ENCODE assay signal across 7 cellular contexts in the genomic region with DNA sequence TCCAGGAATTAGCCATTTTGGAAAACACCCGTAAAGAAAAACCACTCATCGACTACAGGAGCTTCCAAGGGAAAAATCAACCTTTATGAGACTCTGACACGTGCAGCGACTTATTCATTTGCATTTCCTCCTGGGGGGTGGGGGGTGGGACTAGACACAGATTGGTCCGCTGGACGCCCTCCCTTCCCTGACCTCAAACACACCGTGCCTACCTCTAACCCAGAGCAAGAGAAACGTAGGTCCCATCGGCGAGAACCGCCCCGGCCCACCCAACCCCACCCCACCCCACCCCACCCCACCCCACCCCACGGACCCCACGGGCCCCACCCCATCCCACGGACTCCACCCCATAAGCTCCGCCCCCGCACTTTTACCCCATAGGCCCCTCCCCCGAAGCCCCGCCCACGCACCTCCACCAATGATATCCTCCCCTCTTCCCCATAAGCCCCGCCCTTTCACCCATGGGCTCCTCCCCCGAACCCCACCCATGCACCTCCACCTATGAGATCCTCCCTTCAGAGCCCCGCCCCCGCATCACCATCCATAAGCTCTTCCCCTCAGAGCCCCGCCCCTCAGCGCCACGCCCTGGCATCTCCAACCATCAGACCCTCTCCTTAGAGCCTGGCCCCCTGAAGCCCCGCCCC. TPM values are rescaled to one million over a fixed set of nuclear protein-coding genes. Genes with fewer than 3 reads are reported as not detected.
DNase-seq lines count a peak whose midpoint lies in the region; ATAC-seq and FAIRE-seq lines count a peak whose summit lies in the region.

No MANE protein-coding gene starts in this region.

- no peak for FAIRE-seq in small intestine (lab: Jason Lieb, UNC)

- H3K9ac ChIP-seq in GM23248 (no peak overlapping the region), subcutaneous abdominal adipose tissue (ENCODE audit: low read length in 5 of 5) (no peak overlapping the region)

- H3K4me1 ChIP-seq in GM23248 (ENCODE audit: insufficient read depth) (no peaks in the 10 kb centered on the region), subcutaneous abdominal adipose tissue (ENCODE audit: control insufficient read depth in 5 of 5, insufficient read depth in 5 of 5, low read length in 5 of 5) (peaks cover 0 to 25% (median 22%) of the 10 kb centered on the region in 5 donors), small intestine (ENCODE audit: control insufficient read depth in 2 of 2, insufficient read depth in 1 of 2, low read depth in 1 of 2, low read length in 1 of 2) (no peaks in the 10 kb centered on the region)

- peak; percentile 90 for DNase-seq in GM23248
- DNase-seq in activated T-cell treated with anti-CD3 and anti-CD28 coated beads, Interleukin-2, amount 50 U/mL, for 72 hours = no peak
- DNase-seq in iPS-NIHi11 (ENCODE audit: low spot score) = peak; percentile 96
- no peak for DNase-seq in NCI-H345 (lab: John Stamatoyannopoulos, UW)
- no peak for DNase-seq in small intestine

- H3K9me3 ChIP-seq in GM23248 (ENCODE audit: low read depth) (no peaks in the 10 kb centered on the region), subcutaneous abdominal adipose tissue (ENCODE audit: control insufficient read depth in 5 of 5, low read length in 5 of 5) (no peaks in the 10 kb centered on the region), small intestine (ENCODE audit: control insufficient read depth, low read depth) (no peaks in the 10 kb centered on the region)

- peaks cover 2 to 4% of the 10 kb centered on the region in 2 donors for H3K36me3 Mint-ChIP-seq in activated T-cell treated with anti-CD3 and anti-CD28 coated beads, Interleukin-2, amount 50 U/mL, for 72 hours (ENCODE audit: insufficient read depth in 2 of 2)

- WGBS in GM23248 (ENCODE audit: low coverage in 1 of 2, low lambda C conversion rate in 2 of 2, missing lambda C conversion rate in 2 of 2), 2 experiments = 52 to 60% methylated on average over 5 to 28 of the region's 28 CpGs
- 46 to 60% (median 46%) methylated on average over 14 to 28 of the region's 28 CpGs for WGBS in small intestine, 3 donors

- H2AFZ ChIP-seq in GM23248 = peak overlapping the region; percentile 69

- H3K79me2 ChIP-seq in GM23248 (ENCODE audit: insufficient read depth) = peaks cover 12% of the 10 kb centered on the region; the same call in 1 of the 2 replicates

- H3K4me3 Mint-ChIP-seq in activated T-cell treated with anti-CD3 and anti-CD28 coated beads, Interleukin-2, amount 50 U/mL, for 72 hours = peak overlapping the region; percentile 80 to 82

- H3K27ac Mint-ChIP-seq in activated T-cell treated with anti-CD3 and anti-CD28 coated beads, Interleukin-2, amount 50 U/mL, for 72 hours = peak overlapping the region; percentile 92

- peak overlapping the region; percentile 60 for H3K4me2 ChIP-seq in GM23248 (ENCODE audit: unreplicated experiment)

- no peaks in the 10 kb centered on the region for H3K9me3 Mint-ChIP-seq in activated T-cell treated with anti-CD3 and anti-CD28 coated beads, Interleukin-2, amount 50 U/mL, for 72 hours

- no peaks in the 10 kb centered on the region for H3K27me3 ChIP-seq in GM23248 (replicated peaks; ENCODE audit: insufficient read depth)
- no peaks in the 10 kb centered on the region for H3K27me3 ChIP-seq in subcutaneous abdominal adipose tissue (ENCODE audit: control insufficient read depth in 5 of 5, insufficient read depth in 4 of 5, low read length in 5 of 5)
- no peaks in the 10 kb centered on the region for H3K27me3 ChIP-seq in small intestine (ENCODE audit: control insufficient read depth in 2 of 2, insufficient read depth in 2 of 2, low read length in 2 of 2)

- H3K27me3 Mint-ChIP-seq in activated T-cell treated with anti-CD3 and anti-CD28 coated beads, Interleukin-2, amount 50 U/mL, for 72 hours (ENCODE audit: low read depth) = no peaks in the 10 kb centered on the region

- peaks cover 2% of the 10 kb centered on the region for H3K4me1 Mint-ChIP-seq in activated T-cell treated with anti-CD3 and anti-CD28 coated beads, Interleukin-2, amount 50 U/mL, for 72 hours (ENCODE audit: low read depth)

- H4K20me1 ChIP-seq in GM23248 (ENCODE audit: insufficient read depth) = no peaks in the 10 kb centered on the region

- H3K9me2 ChIP-seq in GM23248 (ENCODE audit: insufficient read depth) = no peaks in the 10 kb centered on the region

- ATAC-seq in activated T-cell treated with anti-CD3 and anti-CD28 coated beads, Interleukin-2, amount 50 U/mL, for 72 hours (replicated peaks in 1 of 2) = no peak
- no peak for ATAC-seq in GM21717 (IDR thresholded peaks at IDR 0.05; ENCODE audit: unreplicated experiment)

- H3F3A ChIP-seq in GM23248 (ENCODE audit: insufficient read depth) = 0 out of 2 replicates have a peak, but pooled peaks cover under 1% of the 10 kb centered on the region

- peak overlapping the region; percentile 89 for H3K27ac ChIP-seq in GM23248
- H3K27ac ChIP-seq in subcutaneous abdominal adipose tissue (ENCODE audit: low read depth, low read length) = peak overlapping the region; percentile 65
- H3K27ac ChIP-seq in small intestine (ENCODE audit: low read depth in 1 of 2, low read length in 1 of 2) = peak overlapping the region in 1 of 2 donors; percentile 68

- no peaks in the 10 kb centered on the region for H3K36me3 ChIP-seq in GM23248 (ENCODE audit: low read depth)
- peaks cover 0 to 36% (median 32%) of the 10 kb centered on the region in 5 donors for H3K36me3 ChIP-seq in subcutaneous abdominal adipose tissue (ENCODE audit: control insufficient read depth in 5 of 5, insufficient read depth in 5 of 5, low read length in 5 of 5)
- H3K36me3 ChIP-seq in small intestine (ENCODE audit: control insufficient read depth in 2 of 2, insufficient read depth in 2 of 2, low read length in 2 of 2) = peaks cover under 1 to 16% of the 10 kb centered on the region in 2 donors

- in situ Hi-C loops in GM23248 (cut with MboI) = no loop called here

- H3K4me3 ChIP-seq in GM23248 = peak overlapping the region; percentile 83
- H3K4me3 ChIP-seq in subcutaneous abdominal adipose tissue (ENCODE audit: low read depth in 1 of 5, low read length in 5 of 5) = peak overlapping the region; percentile 35 to 81 (median 63)
- H3K4me3 ChIP-seq in small intestine (ENCODE audit: low read depth in 1 of 2, low read length in 2 of 2) = peak overlapping the region in 1 of 2 donors; percentile 28

RNA-seq across cellular contexts. Expression of a gene that starts 1.1 kb away (rescaled TPM):
- total RNA-seq in GM23248 (2014; rRNA removed; shearing (Covaris generic)) = 32.4 and 34.5 TPM in 2 replicates
- polyA plus RNA-seq in GM23248 (2016; fragmentation: Nextera tagmentation; extraction: Ambion mirVana) (28.1 TPM in 2 replicates), small intestine (10 to 100 TPM; 34.9 to 69.7 (median 41.6) TPM)
- total RNA-seq in activated T-cell treated with anti-CD3 and anti-CD28 coated beads, Interleukin-2, amount 50 U/mL, for 72 hours = 10 to 100 TPM; 47.2 to 53.6 TPM

RNA-seq across cellular contexts. Expression of a gene that starts 36.4 kb away (rescaled TPM):
- total RNA-seq in GM23248 (2014; rRNA removed; shearing (Covaris generic)) = 2.1 and 4.3 TPM in 2 replicates
- polyA plus RNA-seq in GM23248 (2016; fragmentation: Nextera tagmentation; extraction: Ambion mirVana) (3.3 and 3.4 TPM in 2 replicates), small intestine (10 to 100 TPM in 1 of 3 donors, 1 to 10 TPM in 2; 3.8 to 20.3 (median 6.3) TPM)
- 10 to 100 TPM; 52.2 to 72.0 TPM for total RNA-seq in activated T-cell treated with anti-CD3 and anti-CD28 coated beads, Interleukin-2, amount 50 U/mL, for 72 hours

Comparison
In these comparisons a context has a peak if more than half of its experiments do, and no peak if none do; other contexts are left out.
1. DNase-seq: peak in GM23248 (single experiment) and iPS-NIHi11 (single experiment); none in activated T-cell treated with anti-CD3 and anti-CD28 coated beads, Interleukin-2, amount 50 U/mL, for 72 hours (0 of 2), NCI-H345 (single experiment) and small intestine (single experiment).